Comparison of ENCODE assay signal across 8 cellular contexts in the genomic region with DNA sequence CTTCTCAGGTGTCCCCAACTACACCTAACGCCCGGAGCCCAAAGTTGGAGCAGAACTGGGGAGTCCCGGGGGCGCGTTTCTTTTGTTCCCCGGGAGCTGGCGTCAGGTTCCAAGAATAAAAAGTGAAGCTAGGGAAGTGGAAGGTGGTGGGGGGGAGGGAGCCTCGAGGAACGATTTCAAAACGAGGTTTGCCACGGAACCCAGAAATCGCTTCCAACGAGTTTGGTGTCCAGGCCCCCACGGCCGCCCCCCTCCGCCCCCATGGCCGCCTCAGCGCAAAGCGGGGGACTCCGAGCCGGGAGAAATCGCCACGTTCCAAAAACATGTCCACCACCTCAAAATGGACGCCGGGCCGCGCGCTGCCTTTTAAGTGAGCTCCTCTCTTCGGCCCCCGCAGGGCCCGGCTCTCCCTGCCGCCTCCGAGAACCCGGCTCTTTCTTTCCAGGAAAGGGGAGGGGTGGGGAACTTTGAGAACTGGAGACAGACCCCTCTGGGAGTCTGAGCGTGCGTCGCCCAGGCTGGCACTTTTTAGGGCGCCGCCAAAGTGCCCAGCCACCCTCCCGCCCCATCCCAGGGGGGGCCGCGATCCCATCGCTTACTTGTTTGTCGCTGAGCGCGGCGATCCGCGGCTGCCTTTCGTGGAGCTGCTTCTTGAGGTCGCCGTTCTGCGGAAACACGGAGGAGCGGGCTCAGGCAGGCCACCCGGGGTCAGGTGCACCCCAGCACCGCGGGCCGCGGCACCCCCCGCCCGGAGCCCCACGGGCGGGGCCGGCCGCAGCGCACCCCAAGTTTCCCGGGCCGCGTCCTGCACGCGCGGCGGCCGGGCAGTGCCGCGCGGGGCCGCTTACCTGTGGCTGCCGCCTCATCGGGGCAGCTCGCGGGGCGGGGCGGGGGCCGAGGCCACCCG. TPM values are rescaled to one million over a fixed set of nuclear protein-coding genes. Genes with fewer than 3 reads are reported as not detected.
DNase-seq lines count a peak whose midpoint lies in the region; ATAC-seq, FAIRE-seq and TF ChIP-seq lines count a peak whose summit lies in the region.

No MANE protein-coding gene starts in this region.

- peaks cover 6% of the 10 kb centered on the region for H3K27me3 Mint-ChIP-seq in astrocyte (ENCODE audit: low read depth, unreplicated experiment)

- peaks cover 16% of the 10 kb centered on the region for H3K4me1 Mint-ChIP-seq in astrocyte (ENCODE audit: low read depth, unreplicated experiment)

- peak; percentile 54 for DNase-seq in Right ventricle myocardium inferior (ENCODE audit: missing footprints)
- no peak for DNase-seq in left ventricle myocardium superior
- no peak for DNase-seq in astrocyte (ENCODE audit: low read depth)
- peak; percentile 17 for DNase-seq in medulla oblongata (ENCODE audit: extremely low spot score)
- DNase-seq in NCI-H226 = no peak
- no peak for DNase-seq in effector CD4-positive, alpha-beta T cell

- no peak for FAIRE-seq in astrocyte (lab: Jason Lieb, UNC)

- intact Hi-C loops in Right ventricle myocardium inferior (cut with DNase I) (no loop called here), left ventricle myocardium superior (cut with micrococcal nuclease) (no loop called here)

- peaks cover 8% of the 10 kb centered on the region for H3K4me1 ChIP-seq in astrocyte (ENCODE audit: insufficient read depth, low read length)
- H3K4me1 ChIP-seq in urinary bladder (ENCODE audit: insufficient read depth) = peaks cover 5% of the 10 kb centered on the region

- no peak overlapping the region for H3K27ac Mint-ChIP-seq in astrocyte (ENCODE audit: unreplicated experiment)

- H3K9me3 Mint-ChIP-seq in astrocyte (ENCODE audit: unreplicated experiment) = no peaks in the 10 kb centered on the region

- under 1% methylated on average over 87 of the region's 87 CpGs for WGBS in urinary bladder

- ATAC-seq in Right ventricle myocardium inferior = no peak
- ATAC-seq in left ventricle myocardium superior = no peak
- no peak for ATAC-seq in GM19463 (IDR thresholded peaks at IDR 0.05; ENCODE audit: unreplicated experiment)

- H4K20me1 ChIP-seq in astrocyte (ENCODE audit: insufficient read depth, low read length) = peaks cover 13% of the 10 kb centered on the region

- H2AFZ ChIP-seq in astrocyte (ENCODE audit: low read depth, low read length) = no peak overlapping the region

- H3K36me3 ChIP-seq in astrocyte (ENCODE audit: insufficient read depth, low read length) = no peaks in the 10 kb centered on the region
- no peaks in the 10 kb centered on the region for H3K36me3 ChIP-seq in urinary bladder (ENCODE audit: insufficient read depth)

- no peak overlapping the region for H3K27ac ChIP-seq in astrocyte (ENCODE audit: low read depth, low read length)
- H3K27ac ChIP-seq in urinary bladder (ENCODE audit: low read depth) = no peak overlapping the region

- peak overlapping the region; percentile 77 for H3K4me3 Mint-ChIP-seq in astrocyte (ENCODE audit: unreplicated experiment)

- H3K27me3 ChIP-seq in astrocyte (ENCODE audit: insufficient read depth, low read length) = peaks cover 46% of the 10 kb centered on the region

- TF ChIP-seq CTCF in astrocyte (IDR thresholded peaks at IDR 0.05; ENCODE audit: insufficient read depth, low read depth, low read length) = no peak

- no peak overlapping the region for H3K9ac ChIP-seq in astrocyte (ENCODE audit: low read length)

- peak overlapping the region; percentile 33 for H3K4me3 ChIP-seq in astrocyte (ENCODE audit: insufficient read depth, low read depth, low read length)
- peak overlapping the region; percentile 70 for H3K4me3 ChIP-seq in urinary bladder (ENCODE audit: low read depth, low read length)

- H3K4me2 ChIP-seq in astrocyte (ENCODE audit: low read length) = peak overlapping the region; percentile 96

- H3K36me3 Mint-ChIP-seq in astrocyte (ENCODE audit: low read depth, unreplicated experiment) = no peaks in the 10 kb centered on the region

- H3K79me2 ChIP-seq in astrocyte (ENCODE audit: insufficient read depth, low read length) = peaks cover 11% of the 10 kb centered on the region

- no peaks in the 10 kb centered on the region for H3K9me3 ChIP-seq in astrocyte (ENCODE audit: insufficient read depth, low read depth, low read length)

RNA-seq across cellular contexts. Expression of a gene that starts 1.6 kb away (rescaled TPM):
- not detected for total RNA-seq in Right ventricle myocardium inferior
- 0.35 TPM for total RNA-seq in left ventricle myocardium superior
- 6.0 and 6.3 TPM in 2 replicates for total RNA-seq in astrocyte
- total RNA-seq in urinary bladder = 0.63 TPM
- polyA plus RNA-seq in urinary bladder = 0.61 TPM

Comparison
In these comparisons a context has a peak if more than half of its experiments do, and no peak if none do; other contexts are left out.
1. DNase-seq: peak in Right ventricle myocardium inferior (single experiment) and medulla oblongata (single experiment); none in left ventricle myocardium superior (single experiment), astrocyte (single experiment), NCI-H226 (single experiment) and effector CD4-positive, alpha-beta T cell (single experiment).